19 cellular contexts compared by ENCODE assay signal in the genomic region with DNA sequence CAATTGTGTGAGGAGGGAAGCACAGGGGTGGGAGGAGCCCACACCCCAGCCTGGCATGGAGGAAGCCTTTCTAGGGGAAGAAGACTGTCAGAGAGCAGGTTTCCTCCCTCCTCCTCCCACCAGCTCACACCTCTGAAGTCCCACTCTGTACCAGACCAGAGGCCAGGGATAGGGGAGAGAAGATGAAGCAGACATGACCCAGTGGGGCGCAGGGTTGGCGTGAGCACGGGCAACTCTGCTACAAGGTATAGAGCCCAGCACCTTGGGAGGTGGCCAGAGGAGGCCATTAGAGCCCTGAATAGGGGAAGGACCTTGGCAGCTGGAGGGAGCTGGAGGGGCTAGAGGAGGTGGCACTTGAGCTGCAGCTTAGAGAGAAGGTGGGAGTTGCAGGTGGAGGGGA. TPM values are rescaled to one million over a fixed set of nuclear protein-coding genes. Genes with fewer than 3 reads are reported as not detected.
"Had no signal": no experiment of that assay in that cellular context is flagged by ENCODE, and none has a peak within 500 bp of the region (broad histone marks: within the 10 kb centered on the region; RNA-seq: fewer than 3 reads in every experiment).

No MANE protein-coding gene starts in this region.

- H3K27ac ChIP-seq: colonic mucosa, pancreas, psoas muscle had no signal

- H3K4me3 ChIP-seq: colonic mucosa, pancreas, psoas muscle had no signal

- H3K9me3 ChIP-seq: colonic mucosa, pancreas, psoas muscle had no signal

- H3K27me3 ChIP-seq: colonic mucosa, pancreas had no signal

- ATAC-seq: left lobe of liver; naive thymus-derived CD4-positive, alpha-beta T cell; pancreas; psoas muscle; sciatic nerve had no signal

- H3K36me3 ChIP-seq: colonic mucosa, pancreas had no signal

- DNase-seq: colonic mucosa; effector CD4-positive, alpha-beta T cell; endodermal cell; foreskin melanocyte; head of caudate nucleus; islet precursor cell; mammary epithelial cell; naive thymus-derived CD4-positive, alpha-beta T cell; nucleus accumbens; pancreas; psoas muscle; retina; stimulated activated CD4-positive, alpha-beta T cell treated with anti-CD3 and anti-CD28 coated beads, Interleukin-2, amount 100 ng/mL, for 24 hours; stimulated activated CD4-positive, alpha-beta T cell treated with anti-CD3 and anti-CD28 coated beads, Interleukin-4, amount 100 ng/mL, for 4 hours; stimulated activated naive CD4-positive, alpha-beta T cell had no signal

RNA-seq across cellular contexts. Expression of gene SLCO2B1, which starts 15.9 kb away (rescaled TPM):
- total RNA-seq: mammary epithelial cell, mononuclear cell had no signal
- polyA plus RNA-seq: mammary epithelial cell; naive thymus-derived CD4-positive, alpha-beta T cell; neural cell had no signal
